In genomic region chr22:22942511-22943329, GRCh38 we compare ENCODE assay signal across 8 cellular contexts. TPM values are rescaled to one million over a fixed set of nuclear protein-coding genes. Genes with fewer than 3 reads are reported as not detected.
DNase-seq lines count a peak whose midpoint lies in the region; ATAC-seq and TF ChIP-seq lines count a peak whose summit lies in the region.

No MANE protein-coding gene starts in this region.

- peak overlapping the region in 3 of 8 donors; percentile 14 to 77 (median 30) for H3K27ac Mint-ChIP-seq in CD8-positive, alpha-beta memory T cell
- H3K27ac Mint-ChIP-seq in activated T-helper 17 cell treated with anti-CD3 and anti-CD28 coated beads, Interleukin-2, amount 50 U/mL, for 72 hours = no peak overlapping the region
- no peak overlapping the region for H3K27ac Mint-ChIP-seq in progenitor cell of endocrine pancreas

- intact Hi-C loops in vagina (cut with DNase I) = no loop called here

- peak; percentile 80 for ATAC-seq in activated T-helper 17 cell treated with anti-CD3 and anti-CD28 coated beads, Interleukin-2, amount 50 U/mL, for 72 hours (replicated peaks)
- ATAC-seq in HG03457 (IDR thresholded peaks at IDR 0.05; ENCODE audit: unreplicated experiment) = no peak

- no peak overlapping the region for H3K27ac ChIP-seq in CD8-positive, alpha-beta memory T cell (ENCODE audit: low read depth, low read length)
- H3K27ac ChIP-seq in HL-60 (replicated peaks) (no peak overlapping the region), vagina (no peak overlapping the region)

- no peaks in the 10 kb centered on the region for H3K9me3 ChIP-seq in CD8-positive, alpha-beta memory T cell (ENCODE audit: low read length)
- H3K9me3 ChIP-seq in vagina = no peaks in the 10 kb centered on the region

- H3K4me1 ChIP-seq in CD8-positive, alpha-beta memory T cell (ENCODE audit: insufficient read depth, low read length) = no peaks in the 10 kb centered on the region
- no peaks in the 10 kb centered on the region for H3K4me1 ChIP-seq in vagina

- H3K9me3 Mint-ChIP-seq in CD8-positive, alpha-beta memory T cell = no peaks in the 10 kb centered on the region
- H3K9me3 Mint-ChIP-seq in activated T-helper 17 cell treated with anti-CD3 and anti-CD28 coated beads, Interleukin-2, amount 50 U/mL, for 72 hours = no peaks in the 10 kb centered on the region
- H3K9me3 Mint-ChIP-seq in progenitor cell of endocrine pancreas (ENCODE audit: low read depth) = no peaks in the 10 kb centered on the region

- H3K4me3 Mint-ChIP-seq in CD8-positive, alpha-beta memory T cell = no peak overlapping the region
- H3K4me3 Mint-ChIP-seq in activated T-helper 17 cell treated with anti-CD3 and anti-CD28 coated beads, Interleukin-2, amount 50 U/mL, for 72 hours = no peak overlapping the region
- no peak overlapping the region for H3K4me3 Mint-ChIP-seq in progenitor cell of endocrine pancreas (ENCODE audit: low read depth)

- DNase-seq in CD8-positive, alpha-beta memory T cell = peak; percentile 34 to 84 (median 70)
- DNase-seq in HL-60 (ENCODE audit: low read depth in 1 of 2, low spot score in 1 of 2) (peak; percentile 68 to 77), RKO (ENCODE audit: low spot score) (peak; percentile 51), glomerular visceral epithelial cell (ENCODE audit: extremely low spot score) (peak; percentile 42), progenitor cell of endocrine pancreas (ENCODE audit: low spot score, unreplicated experiment) (peak; percentile 63), vagina (ENCODE audit: extremely low spot score in 2 of 2) (peak; percentile 64 to 84)

- CTCF ChIA-PET in CD8-positive, alpha-beta memory T cell (lab: Charles Lee) = interaction anchor here (1.1 to 4.2 kb wide), 7 partner anchors 9 to 355 kb away, joined by 3 to 17 read pairs (median 10); no protein-coding TSS in a partner anchor

- no peaks in the 10 kb centered on the region for H3K36me3 Mint-ChIP-seq in CD8-positive, alpha-beta memory T cell
- H3K36me3 Mint-ChIP-seq in activated T-helper 17 cell treated with anti-CD3 and anti-CD28 coated beads, Interleukin-2, amount 50 U/mL, for 72 hours (ENCODE audit: low read depth) = no peaks in the 10 kb centered on the region
- no peaks in the 10 kb centered on the region for H3K36me3 Mint-ChIP-seq in progenitor cell of endocrine pancreas (ENCODE audit: insufficient read depth)

- H3K27me3 Mint-ChIP-seq in CD8-positive, alpha-beta memory T cell = no peaks in the 10 kb centered on the region
- peaks cover 9% of the 10 kb centered on the region for H3K27me3 Mint-ChIP-seq in activated T-helper 17 cell treated with anti-CD3 and anti-CD28 coated beads, Interleukin-2, amount 50 U/mL, for 72 hours
- peaks cover 15% of the 10 kb centered on the region for H3K27me3 Mint-ChIP-seq in progenitor cell of endocrine pancreas

- TF ChIP-seq POLR2A in vagina (IDR thresholded peaks at IDR 0.05) = no peak

- POLR2A ChIA-PET in CD8-positive, alpha-beta memory T cell (lab: Charles Lee) = no interaction called here

- TF ChIP-seq CTCF in HL-60 (IDR thresholded peaks at IDR 0.05; ENCODE audit: insufficient read depth, low read length) (peak; percentile 76), progenitor cell of endocrine pancreas (IDR thresholded peaks at IDR 0.05; ENCODE audit: unreplicated experiment) (peak; percentile 86), vagina (IDR thresholded peaks at IDR 0.05) (peak in 2 of 3 experiments; percentile 19 to 22)

- H3K27me3 ChIP-seq in CD8-positive, alpha-beta memory T cell (ENCODE audit: insufficient read depth, low read length, poor library complexity, severe bottlenecking) = no peaks in the 10 kb centered on the region
- peaks cover 10% of the 10 kb centered on the region for H3K27me3 ChIP-seq in HL-60 (ENCODE audit: insufficient read depth, poor library complexity, severe bottlenecking)
- no peaks in the 10 kb centered on the region for H3K27me3 ChIP-seq in vagina

- peaks cover 2 to 11% (median 5%) of the 10 kb centered on the region in 3 donors for H3K4me1 Mint-ChIP-seq in CD8-positive, alpha-beta memory T cell
- H3K4me1 Mint-ChIP-seq in activated T-helper 17 cell treated with anti-CD3 and anti-CD28 coated beads, Interleukin-2, amount 50 U/mL, for 72 hours = peaks cover 5% of the 10 kb centered on the region
- peaks cover 7% of the 10 kb centered on the region for H3K4me1 Mint-ChIP-seq in progenitor cell of endocrine pancreas (ENCODE audit: low read depth)

- H3K36me3 ChIP-seq in CD8-positive, alpha-beta memory T cell (ENCODE audit: insufficient read depth, low read length) = no peaks in the 10 kb centered on the region
- H3K36me3 ChIP-seq in vagina = no peaks in the 10 kb centered on the region

- no peak overlapping the region for H3K4me3 ChIP-seq in CD8-positive, alpha-beta memory T cell (ENCODE audit: low read length)
- H3K4me3 ChIP-seq in HL-60 (replicated peaks; ENCODE audit: insufficient read depth, low read length) (no peak overlapping the region), vagina (no peak overlapping the region)

RNA-seq across cellular contexts. Expression of gene IGLL5, which starts 55.1 kb away (rescaled TPM):
- total RNA-seq in CD8-positive, alpha-beta memory T cell = not detected
- polyA plus RNA-seq in CD8-positive, alpha-beta memory T cell = not detected
- not detected for total RNA-seq in activated T-helper 17 cell treated with anti-CD3 and anti-CD28 coated beads, Interleukin-2, amount 50 U/mL, for 72 hours
- total RNA-seq in progenitor cell of endocrine pancreas (not detected in 2 replicates), vagina (1.7 TPM)

Comparison
In these comparisons a context has a peak if more than half of its experiments do, and no peak if none do; other contexts are left out.
1. CTCF ChIP-seq: peak in every context shown above with its lines; median percentile 86 in progenitor cell of endocrine pancreas; 76 in HL-60; 20 in vagina.